ENCODE assay signal across 22 cellular contexts in the genomic region with DNA sequence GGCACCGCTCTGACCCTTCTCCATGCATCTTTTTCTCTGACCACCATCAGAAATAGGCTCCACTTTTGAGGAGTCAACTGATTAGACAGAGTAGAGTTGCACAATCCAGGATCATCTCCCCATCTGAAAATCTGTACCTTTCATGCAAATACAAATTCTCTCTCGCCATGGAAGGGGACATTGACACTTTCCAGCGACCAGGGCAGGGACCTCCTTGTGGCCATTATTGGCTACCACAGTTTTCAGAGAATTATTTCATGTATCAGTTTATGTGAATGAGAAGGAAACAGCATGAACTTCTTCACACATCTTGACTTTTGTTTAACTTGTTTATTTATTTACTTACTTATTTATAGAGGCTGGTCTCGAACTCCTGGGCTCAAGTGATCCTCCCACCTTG. TPM values are rescaled to one million over a fixed set of nuclear protein-coding genes. Genes with fewer than 3 reads are reported as not detected.
DNase-seq lines count a peak whose midpoint lies in the region; ATAC-seq, FAIRE-seq and TF ChIP-seq lines count a peak whose summit lies in the region.
"Had no signal": no experiment of that assay in that cellular context is flagged by ENCODE, and none has a peak within 500 bp of the region (broad histone marks: within the 10 kb centered on the region; RNA-seq: fewer than 3 reads in every experiment).

No MANE protein-coding gene starts in this region.

- no peak overlapping the region for H3K4me3 ChIP-seq in K562
- H3K4me3 ChIP-seq: HAP-1, Peyer's patch, SK-N-MC had no signal

- H3K4me1 ChIP-seq in K562 (replicated peaks in 1 of 2; ENCODE audit: control insufficient read depth in 2 of 2, insufficient read depth in 2 of 2, low read length in 2 of 2), result peaks cover 16 to 29% of the 10 kb centered on the region in 2 experiments
- H3K4me1 ChIP-seq: Peyer's patch had no signal

- TF ChIP-seq POLR2A in K562 (conservative IDR thresholded peaks at IDR 0.05), result no peak

- no peaks in the 10 kb centered on the region for H3K9me1 ChIP-seq in K562 (ENCODE audit: control insufficient read depth, insufficient read depth, low read length)

- DNase-seq in activated CD8-positive, alpha-beta memory T cell treated with anti-CD3 and anti-CD28 coated beads, Interleukin-2, amount 50 U/mL, for 48 hours, result peak; percentile 12
- no peak for DNase-seq in activated CD8-positive, alpha-beta memory T cell treated with anti-CD3 and anti-CD28 coated beads for 24 hours
- DNase-seq in K562 (ENCODE audit: extremely low read depth in 1 of 4, low spot score in 3 of 4), result no peak
- no peak for DNase-seq in mesothelial cell of epicardium (ENCODE audit: low spot score in 2 of 2, unreplicated experiment in 2 of 2)
- no peak for DNase-seq in type B pancreatic cell (ENCODE audit: extremely low spot score, unreplicated experiment)
- DNase-seq in C1 segment of cervical spinal cord (lab: John Stamatoyannopoulos, UW), result no peak
- no peak for DNase-seq in pons (ENCODE audit: low spot score)
- DNase-seq: CD4-positive, CD25-positive, alpha-beta regulatory T cell; Karpas-422; NCI-H1417; NCI-H1694; NCI-H2081; NCI-H2227 treated with DMSO at 0.1 percent for 48 hours; NCI-H526 treated with DMSO at 0.1 percent for 48 hours; Peyer's patch; SIG-M5 had no signal

- no peak overlapping the region for H2AFZ ChIP-seq in K562 (ENCODE audit: low read depth, low read length)

- H3K4me3 Mint-ChIP-seq in mesothelial cell of epicardium (no peak overlapping the region), type B pancreatic cell (no peak overlapping the region)

- intact Hi-C loops in K562 (cut with micrococcal nuclease), result no loop called here

- WGBS in K562 (ENCODE audit: insufficient coverage, low coverage, missing lambda C conversion rate), result 89% methylated on average over 4 of the region's 4 CpGs

- no peak for TF ChIP-seq EP300 in K562 (IDR thresholded peaks at IDR 0.05; ENCODE audit: low read length)

- H3K79me2 ChIP-seq in K562 (ENCODE audit: control insufficient read depth, insufficient read depth, low read length), result no peaks in the 10 kb centered on the region

- TF ChIP-seq CTCF in K562 (IDR thresholded peaks at IDR 0.05 in 2 of 3, conservative IDR thresholded peaks at IDR 0.05 in 1 of 3; ENCODE audit: insufficient read depth in 2 of 3, low read depth in 1 of 3, low read length in 3 of 3) (no peak), mesothelial cell of epicardium (IDR thresholded peaks at IDR 0.05; ENCODE audit: unreplicated experiment) (peak; percentile 44), type B pancreatic cell (conservative IDR thresholded peaks at IDR 0.05) (peak; percentile 54)

- H3K36me3 ChIP-seq in K562 (ENCODE audit: control insufficient read depth, insufficient read depth, low read length), result no peaks in the 10 kb centered on the region
- H3K36me3 ChIP-seq: HAP-1, Peyer's patch had no signal

- no peak for ATAC-seq in K562
- ATAC-seq in HG02870 (IDR thresholded peaks at IDR 0.05; ENCODE audit: unreplicated experiment), result no peak

- no peaks in the 10 kb centered on the region for H3K4me1 Mint-ChIP-seq in mesothelial cell of epicardium
- H3K4me1 Mint-ChIP-seq in type B pancreatic cell (ENCODE audit: unreplicated experiment), result no peaks in the 10 kb centered on the region

- CTCF ChIA-PET in K562 (lab: Yijun Ruan, JAX; ENCODE audit: low intra/inter-chr PET ratio), result no interaction called here

- no peak overlapping the region for H3K27ac Mint-ChIP-seq in mesothelial cell of epicardium
- no peak overlapping the region for H3K27ac Mint-ChIP-seq in type B pancreatic cell
- H3K27ac Mint-ChIP-seq: CD4-positive, CD25-positive, alpha-beta regulatory T cell had no signal

- no peaks in the 10 kb centered on the region for H4K20me1 ChIP-seq in K562 (replicated peaks; ENCODE audit: control insufficient read depth, insufficient read depth, low read length)

- H3K9me3 ChIP-seq in K562 (replicated peaks; ENCODE audit: control insufficient read depth, insufficient read depth, low read depth, low read length), result peaks cover 22% of the 10 kb centered on the region
- H3K9me3 ChIP-seq: HAP-1 had no signal

- no peak overlapping the region for H3K27ac ChIP-seq in K562 (ENCODE audit: extremely low read depth, low read depth, low read length)
- H3K27ac ChIP-seq: 22Rv1, HL-60, Peyer's patch, SK-N-MC had no signal

- no peak overlapping the region for H3K4me2 ChIP-seq in K562 (ENCODE audit: insufficient read depth, low read length)

- peaks cover 13% of the 10 kb centered on the region for H3K27me3 Mint-ChIP-seq in mesothelial cell of epicardium (ENCODE audit: low read depth)
- H3K27me3 Mint-ChIP-seq in type B pancreatic cell, result peaks cover 12% of the 10 kb centered on the region

- in situ Hi-C loops in K562 (cut with MboI), result no loop called here

- H3K36me3 Mint-ChIP-seq in mesothelial cell of epicardium (no peaks in the 10 kb centered on the region), type B pancreatic cell (no peaks in the 10 kb centered on the region)
- H3K36me3 Mint-ChIP-seq: CD4-positive, CD25-positive, alpha-beta regulatory T cell had no signal

- H3K27me3 ChIP-seq in K562 (ENCODE audit: control insufficient read depth in 2 of 2, insufficient read depth in 2 of 2, low read length in 2 of 2), result no peaks in the 10 kb centered on the region
- H3K27me3 ChIP-seq: Peyer's patch had no signal

- no peak for FAIRE-seq in K562 (lab: Jason Lieb, UNC)
- FAIRE-seq: GM19239 had no signal

- POLR2A ChIA-PET in K562 (lab: Yijun Ruan, JAX), result interaction anchor here (0.6 to 0.9 kb wide), 3 partner anchors 13 to 853 kb away, joined by 3 read pairs; no protein-coding TSS in a partner anchor

- peaks cover 9% of the 10 kb centered on the region for H3K9me3 Mint-ChIP-seq in mesothelial cell of epicardium
- H3K9me3 Mint-ChIP-seq in type B pancreatic cell, result no peaks in the 10 kb centered on the region

- no peak overlapping the region for H3K9ac ChIP-seq in K562 (ENCODE audit: insufficient read depth in 1 of 2, low read depth in 2 of 2, low read length in 2 of 2)

- TF ChIP-seq RAD21 in K562 (CRISPR knock-in tag; conservative IDR thresholded peaks at IDR 0.05 in 1 of 2, IDR thresholded peaks at IDR 0.05 in 1 of 2), result no peak

- BruUV-seq in K562 (replicated peaks; lab: Mats Ljungman, UMichigan), result no TSS peak

TF ChIP-seq in K562, 482 proteins besides CTCF, POLR2A, EP300 and RAD21:
- TF ChIP-seq ZKSCAN1 (IDR thresholded peaks at IDR 0.05; ENCODE audit: low read depth, low read length), result no peak
- 0 out of 2 replicates have a peak, but pooled peaks have one; percentile 37 for TF ChIP-seq CEBPG (CRISPR knock-in tag; IDR thresholded peaks at IDR 0.05)
- TF ChIP-seq CEBPG (tag; conservative IDR thresholded peaks at IDR 0.05 in 1 of 2, IDR thresholded peaks at IDR 0.05 in 1 of 2), result no peak
- TF ChIP-seq CEBPB (tag; IDR thresholded peaks at IDR 0.05), result peak; percentile 45

RNA-seq across cellular contexts. Expression of gene RAN, which starts 13.8 kb away (rescaled TPM):
- total RNA-seq in K562 (2011; cell fraction: chromatin; rRNA removed; ENCODE audit: low replicate concordance), result 426 and 544 TPM in 2 replicates
- 304 and 396 TPM in 2 replicates for total RNA-seq in K562 (2011; cell fraction: nucleolus; rRNA removed)
- total RNA-seq in K562 (2011; cell fraction: nucleoplasm; rRNA removed), result 538 and 566 TPM in 2 replicates
- 1,828 and 1,851 TPM in 2 replicates for total RNA-seq in K562 (2014; rRNA removed)
- total RNA-seq in K562 (2014; rRNA removed; fragmentation: Illumina TruSeq; extraction: Trizol), result 1,816 and 1,953 TPM in 2 replicates
- total RNA-seq in K562 (2015; rRNA removed; fragmentation: Illumina TruSeq; extraction: Trizol), result 1,595 and 1,687 TPM in 2 replicates
- 1,900 and 2,011 TPM in 2 replicates for total RNA-seq in K562 (2021)
- polyA plus RNA-seq in K562 (2011; rRNA removed), result 2,715 and 3,820 TPM in 2 replicates
- 1,510 and 2,406 TPM in 2 replicates for polyA plus RNA-seq in K562 (2011; cell fraction: cytosol; rRNA removed)
- 920 and 1,503 TPM in 2 replicates for polyA plus RNA-seq in K562 (2011; cell fraction: nucleus; rRNA removed)
- 1,349 and 2,558 TPM in 2 replicates for polyA plus RNA-seq in K562 (2012)
- 2,154 and 2,300 TPM in 2 replicates for polyA plus RNA-seq in K562 (2014; fragmentation: Illumina TruSeq; extraction: Trizol)
- polyA plus RNA-seq in K562 (2014; fragmentation: Nextera tagmentation; extraction: Ambion mirVana), result 1,000 to 10,000 TPM; 3,304 to 3,469 TPM
- polyA plus RNA-seq in K562 (2014; rRNA removed), result 2,326 and 2,761 TPM in 2 replicates
- 3,000 and 3,145 TPM in 2 replicates for polyA minus RNA-seq in K562 (2011; rRNA and poly(A)+ RNA removed)
- polyA minus RNA-seq in K562 (2011; cell fraction: cytosol; rRNA and poly(A)+ RNA removed), result 636 and 826 TPM in 2 replicates
- 110 and 239 TPM in 2 replicates for polyA minus RNA-seq in K562 (2011; cell fraction: nucleus; rRNA and poly(A)+ RNA removed)
- total RNA-seq in mesothelial cell of epicardium, result 629 to 674 TPM (median 633 TPM) in 3 replicates
- 699 and 984 TPM in 2 replicates for total RNA-seq in type B pancreatic cell (ENCODE audit: low replicate concordance)

RNA-seq across cellular contexts. Expression of gene STX2, which starts 19.0 kb away (rescaled TPM):
- 42.7 and 128 TPM in 2 replicates for total RNA-seq in K562 (2011; cell fraction: chromatin; rRNA removed; ENCODE audit: low replicate concordance)
- 25.8 and 32.5 TPM in 2 replicates for total RNA-seq in K562 (2011; cell fraction: nucleolus; rRNA removed)
- 46.3 and 62.1 TPM in 2 replicates for total RNA-seq in K562 (2011; cell fraction: nucleoplasm; rRNA removed)
- total RNA-seq in K562 (2014; rRNA removed), result 24.6 and 25.8 TPM in 2 replicates
- 35.0 and 38.5 TPM in 2 replicates for total RNA-seq in K562 (2014; rRNA removed; fragmentation: Illumina TruSeq; extraction: Trizol)
- total RNA-seq in K562 (2015; rRNA removed; fragmentation: Illumina TruSeq; extraction: Trizol), result 29.1 and 32.7 TPM in 2 replicates
- total RNA-seq in K562 (2021), result 24.4 and 25.0 TPM in 2 replicates
- 48.8 and 54.6 TPM in 2 replicates for polyA plus RNA-seq in K562 (2011; rRNA removed)
- polyA plus RNA-seq in K562 (2011; cell fraction: cytosol; rRNA removed), result 13.2 and 34.8 TPM in 2 replicates
- 83.4 and 119 TPM in 2 replicates for polyA plus RNA-seq in K562 (2011; cell fraction: nucleus; rRNA removed)
- polyA plus RNA-seq in K562 (2012), result 22.5 and 23.5 TPM in 2 replicates
- 29.7 and 34.9 TPM in 2 replicates for polyA plus RNA-seq in K562 (2014; fragmentation: Illumina TruSeq; extraction: Trizol)
- polyA plus RNA-seq in K562 (2014; fragmentation: Nextera tagmentation; extraction: Ambion mirVana), result 10 to 100 TPM; 22.2 to 24.7 TPM
- polyA plus RNA-seq in K562 (2014; rRNA removed), result 30.3 and 30.8 TPM in 2 replicates
- polyA minus RNA-seq in K562 (2011; rRNA and poly(A)+ RNA removed), result 34.8 and 38.8 TPM in 2 replicates
- 10.6 and 13.2 TPM in 2 replicates for polyA minus RNA-seq in K562 (2011; cell fraction: cytosol; rRNA and poly(A)+ RNA removed)
- polyA minus RNA-seq in K562 (2011; cell fraction: nucleus; rRNA and poly(A)+ RNA removed), result 14.7 and 29.1 TPM in 2 replicates
- 14.0 to 17.3 TPM (median 16.7 TPM) in 3 replicates for total RNA-seq in mesothelial cell of epicardium
- total RNA-seq in type B pancreatic cell (ENCODE audit: low replicate concordance), result 8.2 and 17.3 TPM in 2 replicates

Comparison
In these comparisons a context has a peak if more than half of its experiments do, and no peak if none do; other contexts are left out.
1. CTCF ChIP-seq: peak in mesothelial cell of epicardium (single experiment) and type B pancreatic cell (single experiment); none in K562 (0 of 3).